ENCODE assay signal across 12 cellular contexts in genomic region chr2:18077724-18078123, GRCh38.
A peak's percentile ranks its signal among the peaks of the same experiment; 100 is the strongest.
DNase-seq lines count a peak whose midpoint lies in the region; ATAC-seq, FAIRE-seq and TF ChIP-seq lines count a peak whose summit lies in the region.
"Had no signal": no experiment of that assay in that cellular context is flagged by ENCODE, and none has a peak within 500 bp of the region (broad histone marks: within the 10 kb centered on the region; RNA-seq: fewer than 3 reads in every experiment).

No MANE protein-coding gene starts in this region.

- H3K36me3 ChIP-seq in esophagus squamous epithelium: no peaks in the 10 kb centered on the region
- H3K36me3 ChIP-seq: neural progenitor cell had no signal

- DNase-seq in AG10803 (ENCODE audit: low read depth): peak; percentile 91
- peak; percentile 55 for DNase-seq in RCC 7860 (ENCODE audit: low spot score)
- peak; percentile 47 for DNase-seq in fibroblast of gingiva (ENCODE audit: low read depth)
- DNase-seq in superior temporal gyrus (ENCODE audit: extremely low spot score): no peak
- DNase-seq in activated naive CD4-positive, alpha-beta T cell treated with anti-CD3 and anti-CD28 coated beads, Interleukin-2, amount 50 U/mL, for 72 hours (ENCODE audit: low spot score in 2 of 2): no peak
- no peak for DNase-seq in esophagus squamous epithelium (lab: John Stamatoyannopoulos, UW)
- DNase-seq in NCI-H187 treated with DMSO at 0.1 percent for 48 hours (lab: John Stamatoyannopoulos, UW): no peak
- DNase-seq: NCI-H1092 treated with DMSO at 0.1 percent for 48 hours had no signal

- TF ChIP-seq CTCF in AG10803 (conservative IDR thresholded peaks at IDR 0.05; ENCODE audit: low read length): no peak
- no peak for TF ChIP-seq CTCF in esophagus squamous epithelium (IDR thresholded peaks at IDR 0.05)

- no peaks in the 10 kb centered on the region for H3K36me3 Mint-ChIP-seq in activated naive CD4-positive, alpha-beta T cell treated with anti-CD3 and anti-CD28 coated beads, Interleukin-2, amount 50 U/mL, for 72 hours
- H3K36me3 Mint-ChIP-seq: neural progenitor cell had no signal

- no peak overlapping the region for H3K27ac Mint-ChIP-seq in activated naive CD4-positive, alpha-beta T cell treated with anti-CD3 and anti-CD28 coated beads, Interleukin-2, amount 50 U/mL, for 72 hours
- H3K27ac Mint-ChIP-seq: neural progenitor cell had no signal

- peaks cover 0 to 13% (median 0%) of the 10 kb centered on the region in 3 donors for H3K4me1 ChIP-seq in esophagus squamous epithelium
- H3K4me1 ChIP-seq: neural progenitor cell had no signal

- peaks cover 4 to 9% of the 10 kb centered on the region in 2 donors for H3K9me3 Mint-ChIP-seq in activated naive CD4-positive, alpha-beta T cell treated with anti-CD3 and anti-CD28 coated beads, Interleukin-2, amount 50 U/mL, for 72 hours

- peak; percentile 56 for ATAC-seq in HG02885 (IDR thresholded peaks at IDR 0.05; ENCODE audit: poor library complexity, unreplicated experiment)
- no peak for ATAC-seq in activated naive CD4-positive, alpha-beta T cell treated with anti-CD3 and anti-CD28 coated beads, Interleukin-2, amount 50 U/mL, for 72 hours

- no peaks in the 10 kb centered on the region for H3K27me3 ChIP-seq in esophagus squamous epithelium
- H3K27me3 ChIP-seq: neural progenitor cell had no signal

- peak; percentile 64 for FAIRE-seq in RCC 7860 (lab: Jason Lieb, UNC)

- no peaks in the 10 kb centered on the region for H3K9me3 ChIP-seq in esophagus squamous epithelium

- TF ChIP-seq POLR2A in esophagus squamous epithelium (IDR thresholded peaks at IDR 0.05): no peak

- WGBS in esophagus squamous epithelium, 2 donors: 48 to 52% methylated on average over 1 of the region's 1 CpG

- no peak overlapping the region for H3K4me3 ChIP-seq in AG10803 (ENCODE audit: low read length)
- no peak overlapping the region for H3K4me3 ChIP-seq in esophagus squamous epithelium
- H3K4me3 ChIP-seq: neural progenitor cell had no signal

- H3K27ac ChIP-seq in esophagus squamous epithelium: no peak overlapping the region
- H3K27ac ChIP-seq: C4-2B, neural progenitor cell, VCaP had no signal

- intact Hi-C loops in esophagus squamous epithelium (cut with DNase I): no loop called here

Comparison
In these comparisons a context has a peak if more than half of its experiments do, and no peak if none do; other contexts are left out.
1. DNase-seq: peak in AG10803 (single experiment), RCC 7860 (single experiment) and fibroblast of gingiva (single experiment); none in superior temporal gyrus (single experiment), activated naive CD4-positive, alpha-beta T cell treated with anti-CD3 and anti-CD28 coated beads, Interleukin-2, amount 50 U/mL, for 72 hours (0 of 2), esophagus squamous epithelium (single experiment) and NCI-H187 treated with DMSO at 0.1 percent for 48 hours (single experiment).